ENCODE assay signal across 18 cellular contexts in genomic region chr11:47966621-47967020, GRCh38. TPM values are rescaled to one million over a fixed set of nuclear protein-coding genes. Genes with fewer than 3 reads are reported as not detected.
DNase-seq lines count a peak whose midpoint lies in the region; ATAC-seq, FAIRE-seq and TF ChIP-seq lines count a peak whose summit lies in the region.
"Had no signal": no experiment of that assay in that cellular context is flagged by ENCODE, and none has a peak within 500 bp of the region (broad histone marks: within the 10 kb centered on the region; RNA-seq: fewer than 3 reads in every experiment).

No MANE protein-coding gene starts in this region.

- peak overlapping the region; percentile 38 for H3K27ac Mint-ChIP-seq in osteocyte (ENCODE audit: unreplicated experiment)
- H3K27ac Mint-ChIP-seq in CD14-positive monocyte, result peak overlapping the region in 1 of 7 donors; percentile 60

- H3K27me3 Mint-ChIP-seq in osteocyte (ENCODE audit: unreplicated experiment) (no peaks in the 10 kb centered on the region), CD14-positive monocyte (ENCODE audit: low read depth in 3 of 3) (peaks cover 0 to 3% (median 1%) of the 10 kb centered on the region in 3 donors)
- H3K27me3 Mint-ChIP-seq: CD4-positive, alpha-beta memory T cell had no signal

- H3K36me3 Mint-ChIP-seq in osteocyte (ENCODE audit: unreplicated experiment), result no peaks in the 10 kb centered on the region
- no peaks in the 10 kb centered on the region for H3K36me3 Mint-ChIP-seq in CD14-positive monocyte
- H3K36me3 Mint-ChIP-seq: CD4-positive, alpha-beta memory T cell had no signal

- no peaks in the 10 kb centered on the region for H3K79me2 ChIP-seq in mammary epithelial cell (ENCODE audit: insufficient read depth, low read length)
- no peaks in the 10 kb centered on the region for H3K79me2 ChIP-seq in MM.1S (ENCODE audit: low read length)

- TF ChIP-seq RAD21 in liver (IDR thresholded peaks at IDR 0.05), result peak; percentile 70 to 72

- no peaks in the 10 kb centered on the region for H3K9me2 ChIP-seq in MM.1S (replicated peaks; ENCODE audit: insufficient read depth, low read length)

- H3K4me2 ChIP-seq in mammary epithelial cell (ENCODE audit: insufficient read depth, low read depth, low read length) (no peak overlapping the region), MM.1S (ENCODE audit: low read depth, low read length) (no peak overlapping the region)
- H3K4me2 ChIP-seq: A549 had no signal

- 51% methylated on average over 6 of the region's 6 CpGs for WGBS in liver
- WGBS in mammary epithelial cell (ENCODE audit: low coverage, missing lambda C conversion rate), result 71% methylated on average over 6 of the region's 6 CpGs

- dilution Hi-C loops in mammary epithelial cell (cut with HindIII; ENCODE audit: low sequenced_read_pairs), result no loop called here

- H3K36me3 ChIP-seq in liver (ENCODE audit: control insufficient read depth in 4 of 4, insufficient read depth in 3 of 4, low read depth in 1 of 4, low read length in 3 of 4), result no peaks in the 10 kb centered on the region
- no peaks in the 10 kb centered on the region for H3K36me3 ChIP-seq in mammary epithelial cell (ENCODE audit: insufficient read depth, low read length)
- H3K36me3 ChIP-seq in MM.1S (replicated peaks; ENCODE audit: insufficient read depth, low read length), result no peaks in the 10 kb centered on the region
- H3K36me3 ChIP-seq: HAP-1 had no signal

- H3K27ac ChIP-seq in foreskin keratinocyte, result no peak overlapping the region
- no peak overlapping the region for H3K27ac ChIP-seq in liver (ENCODE audit: low read depth in 1 of 2, low read length in 2 of 2)
- no peak overlapping the region for H3K27ac ChIP-seq in mammary epithelial cell (ENCODE audit: insufficient read depth, low read depth, low read length)
- no peak overlapping the region for H3K27ac ChIP-seq in MM.1S (ENCODE audit: low read length)
- H3K27ac ChIP-seq: 22Rv1, C4-2B, GM23248 had no signal

- H2AFZ ChIP-seq in mammary epithelial cell (ENCODE audit: low read depth, low read length) (no peak overlapping the region), MM.1S (ENCODE audit: low read length) (no peak overlapping the region)
- H2AFZ ChIP-seq: GM23248 had no signal

- H4K20me1 ChIP-seq in mammary epithelial cell (ENCODE audit: insufficient read depth, low read length) (no peaks in the 10 kb centered on the region), MM.1S (ENCODE audit: insufficient read depth, low read length) (no peaks in the 10 kb centered on the region)

- BruUV-seq in mammary epithelial cell (replicated peaks; lab: Mats Ljungman, UMichigan), result no TSS peak

- H3K4me3 ChIP-seq in liver (ENCODE audit: low read depth in 1 of 3, low read length in 3 of 3) (no peak overlapping the region), mammary epithelial cell (replicated peaks in 1 of 3; ENCODE audit: insufficient read depth in 1 of 3, low read depth in 2 of 3, low read length in 3 of 3) (no peak overlapping the region), MM.1S (ENCODE audit: low read length) (no peak overlapping the region)
- H3K4me3 ChIP-seq: A549, GM23248, HAP-1 had no signal

- no peak overlapping the region for H3K4me3 Mint-ChIP-seq in osteocyte (ENCODE audit: unreplicated experiment)
- H3K4me3 Mint-ChIP-seq in CD14-positive monocyte, result no peak overlapping the region
- H3K4me3 Mint-ChIP-seq: CD4-positive, alpha-beta memory T cell had no signal

- H3K9ac ChIP-seq in liver (ENCODE audit: low read depth in 1 of 2, low read length in 2 of 2), result no peak overlapping the region
- no peak overlapping the region for H3K9ac ChIP-seq in mammary epithelial cell (ENCODE audit: insufficient read depth, low read length)
- no peak overlapping the region for H3K9ac ChIP-seq in MM.1S (ENCODE audit: low read length)
- H3K9ac ChIP-seq: GM23248 had no signal

- H3K9me3 Mint-ChIP-seq in osteocyte (ENCODE audit: unreplicated experiment), result no peaks in the 10 kb centered on the region
- peaks cover 0 to 1% (median 0%) of the 10 kb centered on the region in 7 donors for H3K9me3 Mint-ChIP-seq in CD14-positive monocyte
- H3K9me3 Mint-ChIP-seq: CD4-positive, alpha-beta memory T cell had no signal

- H3F3A ChIP-seq in MM.1S (ENCODE audit: insufficient read depth, low read length), result no peaks in the 10 kb centered on the region

- ATAC-seq in foreskin keratinocyte, result peak; percentile 28
- ATAC-seq: A549 had no signal

- TF ChIP-seq CTCF in foreskin keratinocyte (conservative IDR thresholded peaks at IDR 0.05) (no peak), liver (IDR thresholded peaks at IDR 0.05; ENCODE audit: low read depth, low read length, missing input control) (peak; percentile 31), osteocyte (IDR thresholded peaks at IDR 0.05) (no peak), mammary epithelial cell (conservative IDR thresholded peaks at IDR 0.05 in 1 of 2, IDR thresholded peaks at IDR 0.05 in 1 of 2; ENCODE audit: extremely low read depth in 1 of 2, insufficient read depth in 1 of 2, low read depth in 1 of 2, low read length in 2 of 2) (no peak), CD14-positive monocyte (IDR thresholded peaks at IDR 0.05) (no peak), MM.1S (IDR thresholded peaks at IDR 0.05; ENCODE audit: low read length) (no peak)

- H3K9me3 ChIP-seq in liver (ENCODE audit: control insufficient read depth in 4 of 4, low read length in 3 of 4) (no peaks in the 10 kb centered on the region), mammary epithelial cell (replicated peaks; ENCODE audit: insufficient read depth, low read length) (no peaks in the 10 kb centered on the region), MM.1S (replicated peaks; ENCODE audit: insufficient read depth, low read length) (no peaks in the 10 kb centered on the region)
- H3K9me3 ChIP-seq: A549, HAP-1 had no signal

- in situ Hi-C loops in mammary epithelial cell (cut with MboI; ENCODE audit: low sequenced_read_pairs in 2 of 2), result no loop called here

- intact Hi-C loops in mammary epithelial cell (cut with micrococcal nuclease) (no loop called here), CD14-positive monocyte (cut with micrococcal nuclease) (no loop called here)

- H3K27me3 ChIP-seq in foreskin keratinocyte (no peaks in the 10 kb centered on the region), liver (ENCODE audit: control insufficient read depth in 4 of 4, insufficient read depth in 4 of 4, low read length in 3 of 4) (no peaks in the 10 kb centered on the region), mammary epithelial cell (ENCODE audit: insufficient read depth, low read length) (no peaks in the 10 kb centered on the region), MM.1S (replicated peaks; ENCODE audit: insufficient read depth, low read length) (no peaks in the 10 kb centered on the region)

- peaks cover 26% of the 10 kb centered on the region for H3K4me1 Mint-ChIP-seq in osteocyte (ENCODE audit: unreplicated experiment)
- H3K4me1 Mint-ChIP-seq in CD14-positive monocyte, result peaks cover 7% of the 10 kb centered on the region
- H3K4me1 Mint-ChIP-seq: CD4-positive, alpha-beta memory T cell had no signal

- FAIRE-seq in GM12891 (lab: Jason Lieb, UNC), result peak; percentile 9
- FAIRE-seq: A549 had no signal

- H3K4me1 ChIP-seq in foreskin keratinocyte, result no peaks in the 10 kb centered on the region
- no peaks in the 10 kb centered on the region for H3K4me1 ChIP-seq in liver (ENCODE audit: control insufficient read depth in 4 of 4, insufficient read depth in 4 of 4, low read length in 3 of 4)
- no peaks in the 10 kb centered on the region for H3K4me1 ChIP-seq in mammary epithelial cell (ENCODE audit: insufficient read depth, low read length)
- no peaks in the 10 kb centered on the region for H3K4me1 ChIP-seq in MM.1S (ENCODE audit: low read length)
- H3K4me1 ChIP-seq: HAP-1 had no signal

- CTCF ChIA-PET in mammary epithelial cell (lab: Charles Lee; ENCODE audit: low non-redundant PET), result no interaction called here

- DNase-seq in GM12891 (ENCODE audit: insufficient read length, low spot score) (no peak), foreskin keratinocyte (no peak), osteocyte (ENCODE audit: extremely low spot score, unreplicated experiment) (no peak), mammary epithelial cell (no peak), CD14-positive monocyte (ENCODE audit: low spot score) (no peak), MM.1S (no peak), glomerular visceral epithelial cell (ENCODE audit: extremely low spot score) (no peak)
- DNase-seq: AML-193; Calu3; CD4-positive, alpha-beta memory T cell; DMS79 treated with DMSO at 0.1 percent for 48 hours; GF-D8; GM23248 had no signal

- no peak for TF ChIP-seq POLR2A in GM12891 (IDR thresholded peaks at IDR 0.05; ENCODE audit: low read depth, low read length)

TF ChIP-seq in GM12891, 5 proteins besides CTCF, POLR2A, EP300 and RAD21:
- TF ChIP-seq SPI1 (IDR thresholded peaks at IDR 0.05; ENCODE audit: low read depth, low read length) (no peak), PAX5 (IDR thresholded peaks at IDR 0.05; ENCODE audit: insufficient read depth, low read length, severe bottlenecking) (no peak), POU2F2 (IDR thresholded peaks at IDR 0.05; ENCODE audit: low read depth, low read length) (no peak), TAF1 (IDR thresholded peaks at IDR 0.05; ENCODE audit: low read depth, low read length) (no peak), POLR2AphosphoS5 (IDR thresholded peaks at IDR 0.05; ENCODE audit: low read depth, low read length) (no peak)

TF ChIP-seq in liver, 16 proteins besides CTCF, POLR2A, EP300 and RAD21:
- TF ChIP-seq RXRA (IDR thresholded peaks at IDR 0.05), result peak in 1 of 2 donors; percentile 36
- no peak for TF ChIP-seq SP1 (IDR thresholded peaks at IDR 0.05)
- TF ChIP-seq ATF3 (IDR thresholded peaks at IDR 0.05), result no peak
- no peak for TF ChIP-seq HNF4G (IDR thresholded peaks at IDR 0.05)
- TF ChIP-seq FOXA2 (IDR thresholded peaks at IDR 0.05), result no peak
- TF ChIP-seq NR2F2 (IDR thresholded peaks at IDR 0.05), result no peak
- peak in 1 of 2 donors; percentile 42 for TF ChIP-seq HNF4A (conservative IDR thresholded peaks at IDR 0.05)
- no peak for TF ChIP-seq EGR1 (IDR thresholded peaks at IDR 0.05; ENCODE audit: low read depth in 2 of 2)
- no peak for TF ChIP-seq YY1 (IDR thresholded peaks at IDR 0.05)

RNA-seq across cellular contexts. Expression of gene PTPRJ, which starts 13.7 kb away (rescaled TPM):
- 7.1 TPM for polyA plus RNA-seq in GM12891 (2012; ENCODE audit: low read depth, missing spikeins)
- total RNA-seq in foreskin keratinocyte, result 0.92 and 2.0 TPM in 2 replicates
- polyA plus RNA-seq in foreskin keratinocyte, result 0.65 and 0.69 TPM in 2 replicates
- total RNA-seq in liver, result 10 to 100 TPM; 23.3 to 24.7 TPM
- 1 to 10 TPM; 4.1 to 5.8 TPM for polyA plus RNA-seq in liver
- total RNA-seq in osteocyte, result 16.6 and 18.6 TPM in 2 replicates
- total RNA-seq in mammary epithelial cell, result 1 to 10 TPM in 1 of 2 donors, under 1 TPM in 1; 0.73 to 1.5 TPM
- polyA plus RNA-seq in mammary epithelial cell, result 0.32 TPM
- polyA minus RNA-seq in mammary epithelial cell, result not detected
- 10 to 100 TPM in 1 of 2 donors, 1 to 10 TPM in 1; 10.0 to 14.6 TPM for polyA plus RNA-seq in CD14-positive monocyte
